Comparison of ENCODE assay signal across 16 cellular contexts in the genomic region with DNA sequence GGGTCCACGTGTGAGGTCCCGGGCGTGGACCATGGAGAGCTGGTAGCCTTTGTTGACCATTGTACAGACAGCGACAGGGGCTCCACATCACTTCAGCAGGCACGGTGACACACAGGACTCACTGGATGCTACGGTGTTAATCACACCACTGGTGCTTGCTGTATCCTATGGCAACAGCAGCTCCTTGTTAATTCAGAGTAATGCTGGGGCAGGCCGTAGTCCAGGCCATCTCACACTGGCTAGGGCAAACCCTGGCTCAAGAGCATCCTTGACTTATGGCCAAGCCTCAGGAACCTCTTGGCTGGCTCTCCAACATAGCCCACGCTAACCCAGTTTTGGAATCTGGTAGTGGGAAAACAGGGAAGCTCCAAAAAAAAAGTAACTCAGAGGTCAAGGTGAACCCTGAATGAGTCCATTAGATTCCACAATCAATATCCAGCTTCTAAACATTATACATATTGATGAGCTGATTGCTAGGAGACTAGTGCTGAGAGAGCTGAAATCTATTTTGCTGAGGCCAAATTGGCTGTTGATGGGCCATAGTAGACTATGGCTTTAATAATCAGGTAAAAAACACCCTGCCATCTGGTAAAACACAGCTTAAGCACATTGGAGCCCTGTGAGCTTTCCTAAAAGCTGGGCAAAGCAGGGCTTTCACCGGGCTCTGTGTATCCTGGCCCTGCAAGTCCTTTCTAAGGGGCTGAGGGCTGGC.
DNase-seq lines count a peak whose midpoint lies in the region; ATAC-seq and TF ChIP-seq lines count a peak whose summit lies in the region.
"Had no signal": no experiment of that assay in that cellular context is flagged by ENCODE, and none has a peak within 500 bp of the region (broad histone marks: within the 10 kb centered on the region; RNA-seq: fewer than 3 reads in every experiment).

No MANE protein-coding gene starts in this region.

- no peaks in the 10 kb centered on the region for H3K36me3 Mint-ChIP-seq in stimulated activated effector memory CD8-positive, alpha-beta T cell treated with anti-CD3 and anti-CD28 coated beads, Interleukin-12 subunit alpha, Interleukin-12 subunit beta, amount 100 ng/mL, for 72 hours

- no peak for TF ChIP-seq POLR2A in ovary (IDR thresholded peaks at IDR 0.05)

- peaks cover 12% of the 10 kb centered on the region for H3K4me1 Mint-ChIP-seq in stimulated activated effector memory CD8-positive, alpha-beta T cell treated with anti-CD3 and anti-CD28 coated beads, Interleukin-12 subunit alpha, Interleukin-12 subunit beta, amount 100 ng/mL, for 72 hours

- WGBS in ovary, 3 donors = 60 to 73% (median 62%) methylated on average over 9 of the region's 9 CpGs

- peak; percentile 35 for DNase-seq in NCI-H748 (lab: John Stamatoyannopoulos, UW; ENCODE audit: unreplicated experiment)
- no peak for DNase-seq in NCI-H748 treated with DMSO at 0.1 percent for 48 hours (lab: John Stamatoyannopoulos, UW)
- DNase-seq in NCI-H2196 treated with DMSO at 0.1 percent for 48 hours (lab: John Stamatoyannopoulos, UW; ENCODE audit: unreplicated experiment) = peak; percentile 24
- DNase-seq in fibroblast of mammary gland (ENCODE audit: low read depth) = peak; percentile 42
- no peak for DNase-seq in stimulated activated effector memory CD8-positive, alpha-beta T cell treated with anti-CD3 and anti-CD28 coated beads, Interleukin-12 subunit alpha, Interleukin-12 subunit beta, amount 100 ng/mL, for 72 hours (ENCODE audit: low spot score in 2 of 2)
- no peak for DNase-seq in AML-193 (lab: John Stamatoyannopoulos, UW)
- no peak for DNase-seq in ovary
- DNase-seq: activated CD4-positive, alpha-beta T cell treated with anti-CD3 and anti-CD28 coated beads, Interleukin-2, amount 10 ng/mL, durations not matched to agents 24 days and 14 days; activated gamma-delta T cell treated with Interleukin-2 at 50 U/mL for 16 hours; NCI-H2171 had no signal

- intact Hi-C loops in ovary (cut with DNase I) = no loop called here

- TF ChIP-seq EP300 in ovary (IDR thresholded peaks at IDR 0.05) = no peak

- no peak overlapping the region for H3K27ac ChIP-seq in ovary
- H3K27ac ChIP-seq: hepatocyte, KMS-11, parathyroid adenoma, upper lobe of left lung had no signal

- no peak for ATAC-seq in stimulated activated effector memory CD8-positive, alpha-beta T cell treated with anti-CD3 and anti-CD28 coated beads, Interleukin-12 subunit alpha, Interleukin-12 subunit beta, amount 100 ng/mL, for 72 hours
- ATAC-seq in GM21619 (IDR thresholded peaks at IDR 0.05; ENCODE audit: unreplicated experiment) = no peak

- no peak for TF ChIP-seq CTCF in fibroblast of mammary gland (conservative IDR thresholded peaks at IDR 0.05; ENCODE audit: control insufficient read depth, insufficient read depth, low read depth, low read length)
- TF ChIP-seq CTCF in ovary (IDR thresholded peaks at IDR 0.05) = no peak

- H3K36me3 ChIP-seq in ovary = no peaks in the 10 kb centered on the region
- H3K36me3 ChIP-seq: upper lobe of left lung had no signal

- H3K27me3 ChIP-seq in ovary = no peaks in the 10 kb centered on the region
- H3K27me3 ChIP-seq: hepatocyte, upper lobe of left lung had no signal

- no peaks in the 10 kb centered on the region for H3K9me3 Mint-ChIP-seq in stimulated activated effector memory CD8-positive, alpha-beta T cell treated with anti-CD3 and anti-CD28 coated beads, Interleukin-12 subunit alpha, Interleukin-12 subunit beta, amount 100 ng/mL, for 72 hours
- H3K9me3 Mint-ChIP-seq: activated CD4-positive, alpha-beta T cell treated with anti-CD3 and anti-CD28 coated beads, Interleukin-2, amount 10 ng/mL, durations not matched to agents 24 days and 14 days; T-helper 1 cell treated with Interleukin-12 subunit alpha and Interleukin-12 subunit beta and Interleukin-4 antibody, amounts not matched to agents 30 μg/mL and 1 μg/mL, for 36 hours had no signal

- H3K4me1 ChIP-seq in ovary (ENCODE audit: insufficient read depth) = peaks cover 6% of the 10 kb centered on the region

- no peak overlapping the region for H3K4me3 Mint-ChIP-seq in stimulated activated effector memory CD8-positive, alpha-beta T cell treated with anti-CD3 and anti-CD28 coated beads, Interleukin-12 subunit alpha, Interleukin-12 subunit beta, amount 100 ng/mL, for 72 hours
- H3K4me3 Mint-ChIP-seq: activated CD4-positive, alpha-beta T cell treated with anti-CD3 and anti-CD28 coated beads, Interleukin-2, amount 10 ng/mL, durations not matched to agents 24 days and 14 days had no signal

- H3K4me3 ChIP-seq in fibroblast of mammary gland (ENCODE audit: control insufficient read depth, low read depth, low read length) = no peak overlapping the region
- H3K4me3 ChIP-seq in ovary = no peak overlapping the region
- H3K4me3 ChIP-seq: hepatocyte, upper lobe of left lung had no signal

- H3K9me3 ChIP-seq in ovary = no peaks in the 10 kb centered on the region
- H3K9me3 ChIP-seq: upper lobe of left lung had no signal

- H3K27ac Mint-ChIP-seq in stimulated activated effector memory CD8-positive, alpha-beta T cell treated with anti-CD3 and anti-CD28 coated beads, Interleukin-12 subunit alpha, Interleukin-12 subunit beta, amount 100 ng/mL, for 72 hours = peak overlapping the region; percentile 74
- H3K27ac Mint-ChIP-seq: activated CD4-positive, alpha-beta T cell treated with anti-CD3 and anti-CD28 coated beads, Interleukin-2, amount 10 ng/mL, durations not matched to agents 24 days and 14 days; T-helper 1 cell treated with Interleukin-12 subunit alpha and Interleukin-12 subunit beta and Interleukin-4 antibody, amounts not matched to agents 30 μg/mL and 1 μg/mL, for 36 hours had no signal

Comparison
In these comparisons a context has a peak if more than half of its experiments do, and no peak if none do; other contexts are left out.
1. DNase-seq: peak in NCI-H748 (single experiment), NCI-H2196 treated with DMSO at 0.1 percent for 48 hours (single experiment) and fibroblast of mammary gland (single experiment); none in NCI-H748 treated with DMSO at 0.1 percent for 48 hours (single experiment), stimulated activated effector memory CD8-positive, alpha-beta T cell treated with anti-CD3 and anti-CD28 coated beads, Interleukin-12 subunit alpha, Interleukin-12 subunit beta, amount 100 ng/mL, for 72 hours (0 of 2), AML-193 (0 of 2) and ovary (0 of 5).